In the genomic region with DNA sequence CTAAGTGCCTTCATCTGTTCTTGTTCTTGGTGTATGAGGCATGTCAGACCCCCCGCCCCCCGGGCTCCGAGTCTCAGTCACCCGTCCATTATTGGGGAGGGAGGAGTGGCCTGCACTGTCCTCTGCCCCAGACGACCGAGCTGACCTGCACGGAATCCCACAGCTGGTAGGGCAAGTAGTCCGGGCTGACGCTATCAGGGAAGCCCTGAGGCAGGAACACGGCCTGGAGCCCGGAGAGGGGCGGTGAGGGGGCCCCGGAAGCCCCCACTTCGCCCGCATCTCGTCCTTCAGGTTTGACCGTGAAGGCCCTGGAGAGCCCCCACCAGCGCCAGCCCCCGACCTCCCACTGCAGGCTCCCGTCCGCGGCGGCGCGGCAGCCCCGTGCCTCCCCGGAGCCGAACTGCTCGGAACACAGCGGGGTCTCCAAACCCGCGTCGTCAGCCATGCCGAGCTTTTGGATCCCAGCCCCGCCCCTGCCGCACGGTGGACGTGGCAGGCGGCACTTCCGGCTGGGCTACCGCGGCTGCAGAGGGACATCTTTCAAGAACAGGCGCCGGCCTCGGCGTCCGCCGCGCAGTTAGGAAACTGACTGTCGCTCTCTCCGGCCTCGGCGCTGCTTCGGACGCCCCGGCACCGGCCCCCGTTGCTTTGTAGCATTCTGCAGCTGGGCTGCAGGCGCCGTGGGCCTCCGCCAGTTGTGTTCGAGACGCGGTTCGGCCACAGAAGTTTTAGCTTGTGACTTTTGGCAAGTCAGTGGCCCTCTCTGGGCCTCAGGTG, we compare ENCODE assay signal across 8 cellular contexts. TPM values are rescaled to one million over a fixed set of nuclear protein-coding genes. Genes with fewer than 3 reads are reported as not detected.
DNase-seq lines count a peak whose midpoint lies in the region; ATAC-seq, FAIRE-seq and TF ChIP-seq lines count a peak whose summit lies in the region.

A gene (minus strand): TSS at position 463 of the 777 bp plus-strand sequence. CDS start 18 bp downstream, at position 445.

- in situ Hi-C loops in G401 (cut with HindIII; ENCODE audit: low sequenced_read_pairs), result no loop called here
- in situ Hi-C loops in SK-MEL-5 (cut with HindIII; ENCODE audit: low pct_unique_long_range_greater_than_20kb, low sequenced_read_pairs), result no loop called here

- FAIRE-seq in H54 (lab: Jason Lieb, UNC), result peak; percentile 41

- no peak for TF ChIP-seq CTCF in Loucy (conservative IDR thresholded peaks at IDR 0.05; ENCODE audit: low read length)
- no peak for TF ChIP-seq CTCF in gastroesophageal sphincter (IDR thresholded peaks at IDR 0.05)

- peaks cover 4% of the 10 kb centered on the region; the same call in 1 of the 2 replicates for H3K9me3 ChIP-seq in Loucy (ENCODE audit: insufficient read depth, low read depth, low read length)
- no peaks in the 10 kb centered on the region for H3K9me3 ChIP-seq in gastroesophageal sphincter

- peaks cover 11% of the 10 kb centered on the region for H3F3A ChIP-seq in Loucy (ENCODE audit: low read depth)

- peaks cover 42% of the 10 kb centered on the region for H3K79me2 ChIP-seq in Loucy (ENCODE audit: insufficient read depth, low read length)

- H3K4me2 ChIP-seq in Loucy (ENCODE audit: low read depth, low read length, poor library complexity, severe bottlenecking), result peak within 1 kb of the TSS; percentile 98

- DNase-seq in G401 (ENCODE audit: low spot score) (peak; percentile 90), H54 (ENCODE audit: insufficient read length, low spot score) (peak; percentile 87), SK-MEL-5 (ENCODE audit: low read depth, low spot score) (peak; percentile 84), non-pigmented ciliary epithelial cell (ENCODE audit: low read depth) (peak; percentile 31), substantia nigra (lab: John Stamatoyannopoulos, UW) (peak; percentile 32 to 94 (median 86))
- peak; percentile 85 for DNase-seq in activated naive CD4-positive, alpha-beta T cell treated with Interleukin-2 at 50 U/mL for 16 hours

- ATAC-seq in gastroesophageal sphincter, result peak; percentile 96

- TF ChIP-seq EP300 in gastroesophageal sphincter (IDR thresholded peaks at IDR 0.05), result no peak

- H2AFZ ChIP-seq in Loucy (ENCODE audit: low read length), result peak within 1 kb of the TSS; percentile 66

- WGBS in gastroesophageal sphincter (ENCODE audit: low coverage in 1 of 2), 2 donors, result 0% methylated on average over 14 of the region's 65 CpGs; no CpG with 5 or more reads in 1 of the 2 donors

- peak within 1 kb of the TSS; percentile 95 to 97 (median 96) for H3K27ac ChIP-seq in gastroesophageal sphincter
- H3K27ac ChIP-seq in substantia nigra (ENCODE audit: low read depth, low read length, poor library complexity, severe bottlenecking), result peak within 1 kb of the TSS; percentile 84

- peak within 1 kb of the TSS; percentile 98 for H3K4me3 ChIP-seq in Loucy (ENCODE audit: low read length, poor library complexity, severe bottlenecking)
- H3K4me3 ChIP-seq in gastroesophageal sphincter, result peak within 1 kb of the TSS; percentile 97 to 98

- H3K4me1 ChIP-seq in Loucy (ENCODE audit: insufficient read depth, low read length, poor library complexity, severe bottlenecking), result peaks cover 55% of the 10 kb centered on the region
- peaks cover 8 to 54% (median 19%) of the 10 kb centered on the region in 3 donors for H3K4me1 ChIP-seq in gastroesophageal sphincter

- H3K36me3 ChIP-seq in Loucy (ENCODE audit: insufficient read depth, low read length) (no peaks in the 10 kb centered on the region), gastroesophageal sphincter (peaks cover 0 to 19% of the 10 kb centered on the region in 2 donors)

- TF ChIP-seq POLR2A in H54 (IDR thresholded peaks at IDR 0.05; ENCODE audit: low read depth, low read length) (peak; percentile 84), gastroesophageal sphincter (IDR thresholded peaks at IDR 0.05) (peak; percentile 82 to 85)

- peak within 1 kb of the TSS; percentile 99 for H3K9ac ChIP-seq in Loucy (ENCODE audit: low read depth, low read length, poor library complexity, severe bottlenecking)

- H3K9me2 ChIP-seq in Loucy (replicated peaks; ENCODE audit: low read depth, low read length), result no peaks in the 10 kb centered on the region

- H4K20me1 ChIP-seq in Loucy (ENCODE audit: insufficient read depth, low read length, poor library complexity, severe bottlenecking), result peaks cover 10% of the 10 kb centered on the region

- H3K27me3 ChIP-seq in Loucy (ENCODE audit: insufficient read depth, low read length, poor library complexity, severe bottlenecking) (peaks cover 5% of the 10 kb centered on the region), gastroesophageal sphincter (no peaks in the 10 kb centered on the region)

RNA-seq across cellular contexts. Expression of the gene that starts here (rescaled TPM):
- total RNA-seq in G401 (2014; rRNA removed; shearing (Covaris generic)), result 22.6 and 32.1 TPM in 2 replicates
- total RNA-seq in SK-MEL-5 (2014; rRNA removed; shearing (Covaris generic)), result 83.6 and 89.7 TPM in 2 replicates
- polyA plus RNA-seq in SK-MEL-5 (2015; cell fraction: cytosol; rRNA removed), result 130 and 143 TPM in 2 replicates
- polyA plus RNA-seq in SK-MEL-5 (2015; cell fraction: nucleus; rRNA removed), result 456 and 561 TPM in 2 replicates
- 10 to 100 TPM; 31.4 to 49.7 (median 43.3) TPM for total RNA-seq in gastroesophageal sphincter

Comparison
In these comparisons a context has a peak if more than half of its experiments do, and no peak if none do; other contexts are left out.
1. Peak in every context shown above with its lines: DNase-seq, ATAC-seq, H3K4me3 ChIP-seq and H3K27ac ChIP-seq.
2. DNase-seq: peak in every context shown above with its lines; median percentile 90 in G401; 87 in H54; 86 in substantia nigra; 85 in activated naive CD4-positive, alpha-beta T cell treated with Interleukin-2 at 50 U/mL for 16 hours; 84 in SK-MEL-5; 31 in non-pigmented ciliary epithelial cell.